ENCODE assay signal across 1 cellular context in genomic region chr10:112771733-112772132, GRCh38.
TF ChIP-seq lines count a peak whose summit lies in the region.

No MANE protein-coding gene starts in this region.

TF ChIP-seq in SK-N-SH, 30 proteins besides CTCF, POLR2A, EP300 and RAD21 (continued from another document):
- TF ChIP-seq REST (IDR thresholded peaks at IDR 0.05; ENCODE audit: low read depth, low read length) (no peak), NFIC (IDR thresholded peaks at IDR 0.05; ENCODE audit: borderline replicate concordance) (no peak), USF1 (IDR thresholded peaks at IDR 0.05; ENCODE audit: borderline replicate concordance, low read depth) (no peak), GABPA (IDR thresholded peaks at IDR 0.05; ENCODE audit: low read depth) (no peak), USF2 (IDR thresholded peaks at IDR 0.05; ENCODE audit: borderline replicate concordance, low read depth, low read length) (no peak), SIN3A (IDR thresholded peaks at IDR 0.05; ENCODE audit: borderline replicate concordance, low read depth, low read length) (no peak), YY1 (IDR thresholded peaks at IDR 0.05; ENCODE audit: low read depth) (no peak), RFX5 (IDR thresholded peaks at IDR 0.05; ENCODE audit: low read length) (no peak), SMC3 (IDR thresholded peaks at IDR 0.05; ENCODE audit: low read depth, low read length) (no peak)
